7 cellular contexts compared by ENCODE assay signal in the genomic region with DNA sequence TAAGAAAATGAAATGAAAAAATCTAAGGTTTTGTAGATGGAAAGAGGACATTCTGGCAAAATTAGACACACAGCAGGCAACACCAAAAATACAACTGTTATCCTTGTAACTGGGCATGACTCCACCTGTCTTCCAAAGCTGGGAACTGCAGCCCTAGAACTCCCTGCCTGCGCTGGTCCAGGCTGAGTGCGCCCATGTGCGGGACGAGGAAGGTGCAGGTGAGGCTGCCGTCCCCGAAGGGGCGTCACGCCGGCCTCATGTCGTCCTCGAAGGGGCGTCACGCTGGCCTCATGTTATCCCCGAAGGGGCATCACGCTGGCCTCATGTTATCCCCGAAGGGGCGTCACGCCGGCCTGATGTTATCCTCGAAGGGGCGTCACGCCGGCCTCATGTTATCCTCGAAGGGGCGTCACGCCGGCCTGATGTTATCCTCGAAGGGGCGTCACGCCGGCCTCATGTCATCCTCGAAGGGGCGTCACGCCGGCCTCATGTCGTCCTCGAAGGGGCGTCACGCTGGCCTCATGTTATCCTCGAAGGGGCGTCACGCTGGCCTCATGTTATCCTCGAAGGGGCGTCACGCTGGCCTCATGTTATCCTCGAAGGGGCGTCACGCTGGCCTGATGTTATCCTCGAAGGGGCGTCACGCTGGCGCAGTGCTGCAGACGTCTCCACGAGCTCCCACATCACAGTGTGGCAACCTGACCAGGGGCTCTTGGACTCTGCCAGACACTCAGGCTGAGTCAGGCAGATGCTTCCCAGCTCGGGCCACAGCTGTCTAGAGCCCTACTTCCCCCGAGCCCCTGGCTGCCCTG.
DNase-seq lines count a peak whose midpoint lies in the region; FAIRE-seq and TF ChIP-seq lines count a peak whose summit lies in the region.
"Not testable (repeated sequence)": the region's sequence is repeated elsewhere in the genome, so short reads cannot be mapped to it uniquely, and the experiment has no call there.

No MANE protein-coding gene starts in this region.

- FAIRE-seq in kidney (lab: Jason Lieb, UNC) = not testable (repeated sequence)

- not testable (repeated sequence) for H3K27me3 Mint-ChIP-seq in osteocyte (ENCODE audit: unreplicated experiment)

- not testable (repeated sequence) for H3K9me3 Mint-ChIP-seq in osteocyte (ENCODE audit: unreplicated experiment)

- TF ChIP-seq CTCF in GM12864 (IDR thresholded peaks at IDR 0.05; ENCODE audit: low read depth, low read length, missing control alignments) (peak; percentile 19), WERI-Rb-1 (IDR thresholded peaks at IDR 0.05; ENCODE audit: low read depth, low read length) (peak; percentile 96), epithelial cell of proximal tubule (conservative IDR thresholded peaks at IDR 0.05; ENCODE audit: low read depth, low read length) (peak; percentile 42), kidney (IDR thresholded peaks at IDR 0.05; ENCODE audit: borderline replicate concordance, extremely low read depth, insufficient read depth) (peak; percentile 49), osteocyte (IDR thresholded peaks at IDR 0.05) (peak; percentile 17)

- H3K27ac ChIP-seq in Karpas-422 (ENCODE audit: low read length); WERI-Rb-1; kidney (ENCODE audit: low read depth in 2 of 2, low read length in 2 of 2): not testable (repeated sequence)

- not testable (repeated sequence) for H3K4me1 ChIP-seq in Karpas-422 (ENCODE audit: low read length); kidney (ENCODE audit: control insufficient read depth in 1 of 2, insufficient read depth in 1 of 2, low read depth in 1 of 2, low read length in 2 of 2)

- intact Hi-C loops in kidney (cut with DNase I) = not testable (repeated sequence)

- not testable (repeated sequence) for H3K36me3 ChIP-seq in Karpas-422 (ENCODE audit: insufficient read depth, low read length); WERI-Rb-1; kidney (ENCODE audit: control insufficient read depth in 1 of 2, insufficient read depth in 2 of 2, low read length in 2 of 2)

- H2AFZ ChIP-seq in Karpas-422 (ENCODE audit: low read length) = not testable (repeated sequence)

- not testable (repeated sequence) for H3K4me3 Mint-ChIP-seq in osteocyte (ENCODE audit: unreplicated experiment)

- not testable (repeated sequence) for H3K4me2 ChIP-seq in Karpas-422 (ENCODE audit: low read depth, low read length, poor library complexity, severe bottlenecking)

- not testable (repeated sequence) for H3K27ac Mint-ChIP-seq in osteocyte (ENCODE audit: unreplicated experiment)

- H3K9ac ChIP-seq in Karpas-422 (ENCODE audit: low read length); kidney (ENCODE audit: low read length in 2 of 2): not testable (repeated sequence)

- DNase-seq in GM12864 (ENCODE audit: low read depth); epithelial cell of proximal tubule (ENCODE audit: low read depth); osteocyte (ENCODE audit: extremely low spot score, unreplicated experiment): not testable (repeated sequence)
- DNase-seq in Karpas-422 = peak; percentile 70
- DNase-seq in NCI-H82 treated with DMSO at 0.1 percent for 48 hours (lab: John Stamatoyannopoulos, UW; ENCODE audit: unreplicated experiment) = peak; percentile 0
- DNase-seq in WERI-Rb-1 = peak; percentile 60
- peak; percentile 62 for DNase-seq in kidney

- not testable (repeated sequence) for H3K27me3 ChIP-seq in Karpas-422 (ENCODE audit: low read length); WERI-Rb-1 (ENCODE audit: insufficient read depth, low read depth, severe bottlenecking)

- not testable (repeated sequence) for H3K4me1 Mint-ChIP-seq in osteocyte (ENCODE audit: unreplicated experiment)

- H4K20me1 ChIP-seq in Karpas-422 (ENCODE audit: insufficient read depth, low read depth, low read length) = not testable (repeated sequence)

- H3K36me3 Mint-ChIP-seq in osteocyte (ENCODE audit: unreplicated experiment) = not testable (repeated sequence)

- H3K4me3 ChIP-seq in GM12864 (ENCODE audit: low read depth, low read length); Karpas-422 (ENCODE audit: low read length); WERI-Rb-1 (ENCODE audit: low read depth, low read length); epithelial cell of proximal tubule (ENCODE audit: low read depth, low read length); kidney (ENCODE audit: low read length in 2 of 2): not testable (repeated sequence)

- H3K79me2 ChIP-seq in Karpas-422 (ENCODE audit: low read length) = not testable (repeated sequence)

- H3K9me2 ChIP-seq in Karpas-422 (replicated peaks; ENCODE audit: insufficient read depth, low read length) = not testable (repeated sequence)

- H3K9me3 ChIP-seq in Karpas-422 (ENCODE audit: low read length); WERI-Rb-1 (ENCODE audit: severe bottlenecking); kidney (ENCODE audit: control insufficient read depth in 1 of 2, low read length in 2 of 2): not testable (repeated sequence)

Comparison
In these comparisons a context has a peak if more than half of its experiments do, and no peak if none do; other contexts are left out.
1. CTCF ChIP-seq: peak in every context shown above with its lines; median percentile 96 in WERI-Rb-1; 49 in kidney; 42 in epithelial cell of proximal tubule; 19 in GM12864; 17 in osteocyte.